In genomic region chrX:15930585-15930984, GRCh38 we compare ENCODE assay signal across 8 cellular contexts.
DNase-seq lines count a peak whose midpoint lies in the region; ATAC-seq and TF ChIP-seq lines count a peak whose summit lies in the region.

No MANE protein-coding gene starts in this region.

- WGBS in lower leg skin, 2 donors, result 17 to 24% methylated on average over 5 of the region's 5 CpGs

- no peaks in the 10 kb centered on the region for H3K36me3 Mint-ChIP-seq in activated naive CD4-positive, alpha-beta T cell treated with anti-CD3 and anti-CD28 coated beads, Interleukin-2, amount 10 ng/mL, durations not matched to agents 7 days and 5 days

- CTCF ChIA-PET in activated naive CD4-positive, alpha-beta T cell treated with anti-CD3 and anti-CD28 coated beads, Interleukin-2, amount 10 ng/mL, durations not matched to agents 7 days and 5 days (lab: Charles Lee), result no interaction called here

- H3K4me3 Mint-ChIP-seq in activated naive CD4-positive, alpha-beta T cell treated with anti-CD3 and anti-CD28 coated beads, Interleukin-2, amount 10 ng/mL, durations not matched to agents 7 days and 5 days, result no peak overlapping the region

- peak; percentile 25 for DNase-seq in AG08396 (ENCODE audit: low spot score)
- peak; percentile 59 for DNase-seq in NOMO-1 treated with DMSO at 0.1 percent for 48 hours (lab: John Stamatoyannopoulos, UW; ENCODE audit: unreplicated experiment)
- DNase-seq in fibroblast of pulmonary artery (ENCODE audit: low read depth), result peak; percentile 63
- no peak for DNase-seq in lower leg skin (ENCODE audit: low spot score in 2 of 2)
- no peak for DNase-seq in activated effector memory CD4-positive, alpha-beta T cell treated with anti-CD3 and anti-CD28 coated beads, Interleukin-2, amount 50 U/mL, for 16 hours
- DNase-seq in hypothalamus (lab: John Stamatoyannopoulos, UW), result no peak
- DNase-seq in activated naive CD4-positive, alpha-beta T cell treated with anti-CD3 and anti-CD28 coated beads, Interleukin-2, amount 10 ng/mL, durations not matched to agents 7 days and 5 days, result no peak

- no peaks in the 10 kb centered on the region for H3K4me1 Mint-ChIP-seq in activated naive CD4-positive, alpha-beta T cell treated with anti-CD3 and anti-CD28 coated beads, Interleukin-2, amount 10 ng/mL, durations not matched to agents 7 days and 5 days

- H3K4me3 ChIP-seq in fibroblast of pulmonary artery (replicated peaks; ENCODE audit: low read depth, low read length) (no peak overlapping the region), lower leg skin (ENCODE audit: low read depth, poor library complexity, severe bottlenecking) (no peak overlapping the region)

- peak; percentile 36 for TF ChIP-seq CTCF in fibroblast of pulmonary artery (IDR thresholded peaks at IDR 0.05; ENCODE audit: low read length, missing control alignments)
- no peak for TF ChIP-seq CTCF in lower leg skin (IDR thresholded peaks at IDR 0.05)

- H3K27me3 Mint-ChIP-seq in activated naive CD4-positive, alpha-beta T cell treated with anti-CD3 and anti-CD28 coated beads, Interleukin-2, amount 10 ng/mL, durations not matched to agents 7 days and 5 days, result peaks cover 15% of the 10 kb centered on the region

- H3K9me3 Mint-ChIP-seq in activated naive CD4-positive, alpha-beta T cell treated with anti-CD3 and anti-CD28 coated beads, Interleukin-2, amount 10 ng/mL, durations not matched to agents 7 days and 5 days, result no peaks in the 10 kb centered on the region

- intact Hi-C loops in lower leg skin (cut with DNase I; ENCODE audit: low total_unique reads), result no loop called here

- ATAC-seq in GM19395 (IDR thresholded peaks at IDR 0.05; ENCODE audit: unreplicated experiment), result peak; percentile 61

- H3K27ac Mint-ChIP-seq in activated naive CD4-positive, alpha-beta T cell treated with anti-CD3 and anti-CD28 coated beads, Interleukin-2, amount 10 ng/mL, durations not matched to agents 7 days and 5 days, result no peak overlapping the region

- no peak for TF ChIP-seq POLR2A in lower leg skin (IDR thresholded peaks at IDR 0.05)

Comparison
In these comparisons a context has a peak if more than half of its experiments do, and no peak if none do; other contexts are left out.
1. DNase-seq: peak in AG08396 (single experiment), NOMO-1 treated with DMSO at 0.1 percent for 48 hours (single experiment) and fibroblast of pulmonary artery (single experiment); none in lower leg skin (0 of 2), activated effector memory CD4-positive, alpha-beta T cell treated with anti-CD3 and anti-CD28 coated beads, Interleukin-2, amount 50 U/mL, for 16 hours (single experiment), hypothalamus (0 of 51) and activated naive CD4-positive, alpha-beta T cell treated with anti-CD3 and anti-CD28 coated beads, Interleukin-2, amount 10 ng/mL, durations not matched to agents 7 days and 5 days (single experiment).